In genomic region chr10:9437131-9437530, GRCh38 we compare ENCODE assay signal across 28 cellular contexts.
A peak's percentile ranks its signal among the peaks of the same experiment; 100 is the strongest.
DNase-seq lines count a peak whose midpoint lies in the region; ATAC-seq and TF ChIP-seq lines count a peak whose summit lies in the region.
"Had no signal": no experiment of that assay in that cellular context is flagged by ENCODE, and none has a peak within 500 bp of the region (broad histone marks: within the 10 kb centered on the region; RNA-seq: fewer than 3 reads in every experiment).

No MANE protein-coding gene starts in this region.

- in situ Hi-C loops in brain microvascular endothelial cell (cut with HindIII; ENCODE audit: low pct_ligation_motif_present, low sequenced_read_pairs) = no loop called here

- H3K27ac ChIP-seq in brain microvascular endothelial cell (no peak overlapping the region), aorta (ENCODE audit: low read depth in 1 of 2, low read length in 2 of 2) (no peak overlapping the region)
- H3K27ac ChIP-seq: adrenal gland, lower lobe of right lung, SK-N-MC, stomach, tibial nerve, VCaP had no signal

- H3K4me3 ChIP-seq in brain microvascular endothelial cell (ENCODE audit: low read depth, low read length) = no peak overlapping the region
- no peak overlapping the region for H3K4me3 ChIP-seq in aorta (ENCODE audit: low read length in 2 of 2)
- H3K4me3 ChIP-seq: adrenal gland, K562, lower lobe of right lung, mucosa of descending colon, SK-N-MC, stomach, tibial nerve had no signal

- intact Hi-C loops in aorta (cut with DNase I) = no loop called here

- no peaks in the 10 kb centered on the region for H3K36me3 ChIP-seq in brain microvascular endothelial cell (replicated peaks)
- H3K36me3 ChIP-seq in aorta (ENCODE audit: control insufficient read depth in 1 of 2, insufficient read depth in 2 of 2, low read length in 1 of 2) = no peaks in the 10 kb centered on the region
- H3K36me3 ChIP-seq: adrenal gland, lower lobe of right lung, stomach, tibial nerve had no signal

- DNase-seq in EL = peak; percentile 5
- peak; percentile 48 for DNase-seq in OCI-M1 (lab: John Stamatoyannopoulos, UW)
- peak; percentile 1 for DNase-seq in brain microvascular endothelial cell
- peak; percentile 16 for DNase-seq in iris pigment epithelial cell (ENCODE audit: low read depth)
- no peak for DNase-seq in aorta
- DNase-seq in DMS 273 (lab: John Stamatoyannopoulos, UW; ENCODE audit: unreplicated experiment) = no peak
- no peak for DNase-seq in activated gamma-delta T cell (lab: John Stamatoyannopoulos, UW)
- DNase-seq: activated CD4-positive, alpha-beta T cell treated with anti-CD3 and anti-CD28 coated beads, Interleukin-2, amount 10 ng/mL, durations not matched to agents 24 days and 14 days; activated naive CD4-positive, alpha-beta T cell treated with Interleukin-2 at 50 U/mL for 16 hours; activated T-cell treated with anti-CD3 and anti-CD28 coated beads, Interleukin-2, amount 50 U/mL, for 4 hours; adrenal gland; central memory CD4-positive, alpha-beta T cell; GDM1; H9; lower lobe of right lung; mucosa of descending colon; NCI-H1417 treated with DMSO at 0.1 percent for 48 hours; NCI-H2081 treated with DMSO at 0.1 percent for 48 hours; NCI-H345; NCI-H748 treated with DMSO at 0.1 percent for 48 hours; stimulated activated CD4-positive, alpha-beta T cell treated with anti-CD3 and anti-CD28 coated beads, Interleukin-2, amount 100 ng/mL, for 24 hours; stomach had no signal

- 78 to 82% methylated on average over 2 of the region's 2 CpGs for WGBS in aorta, 2 donors

- ATAC-seq in aorta (ENCODE audit: low FRiP score) (no peak), GM21390 (IDR thresholded peaks at IDR 0.05; ENCODE audit: unreplicated experiment) (no peak)
- ATAC-seq: activated T-cell treated with anti-CD3 and anti-CD28 coated beads, Interleukin-2, amount 50 U/mL, for 4 hours; K562; lower lobe of right lung; mucosa of descending colon; natural killer cell treated with Interleukin-12 subunit alpha and Interleukin-12 subunit beta and Interleukin-15 and Interleukin-18, amount 100 ng/mL, for 72 hours had no signal

- TF ChIP-seq CTCF in brain microvascular endothelial cell (IDR thresholded peaks at IDR 0.05; ENCODE audit: low read depth, low read length, missing control alignments) = no peak

- H3K27me3 ChIP-seq in brain microvascular endothelial cell (replicated peaks) (no peaks in the 10 kb centered on the region), aorta (ENCODE audit: control insufficient read depth in 1 of 2, insufficient read depth in 2 of 2, low read length in 1 of 2) (no peaks in the 10 kb centered on the region)
- H3K27me3 ChIP-seq: adrenal gland, stomach, tibial nerve had no signal

- H3K9me3 ChIP-seq in aorta (ENCODE audit: control insufficient read depth, low read length) = peaks cover 1% of the 10 kb centered on the region
- H3K9me3 ChIP-seq: adrenal gland, lower lobe of right lung, mucosa of descending colon, tibial nerve had no signal

- H3K4me1 ChIP-seq in aorta (ENCODE audit: control insufficient read depth in 1 of 2, insufficient read depth in 2 of 2, low read length in 2 of 2) = no peaks in the 10 kb centered on the region
- H3K4me1 ChIP-seq: adrenal gland, lower lobe of right lung, stomach, tibial nerve had no signal

Comparison
In these comparisons a context has a peak if more than half of its experiments do, and no peak if none do; other contexts are left out.
1. DNase-seq: peak in EL (single experiment), OCI-M1 (single experiment), brain microvascular endothelial cell (single experiment) and iris pigment epithelial cell (single experiment); none in aorta (0 of 2), DMS 273 (single experiment) and activated gamma-delta T cell (single experiment).